In genomic region chr5:123094227-123094918, GRCh38 we compare ENCODE assay signal across 18 cellular contexts. TPM values are rescaled to one million over a fixed set of nuclear protein-coding genes. Genes with fewer than 3 reads are reported as not detected.
A peak's percentile ranks its signal among the peaks of the same experiment; 100 is the strongest.
DNase-seq lines count a peak whose midpoint lies in the region; ATAC-seq and TF ChIP-seq lines count a peak whose summit lies in the region.
"Had no signal": no experiment of that assay in that cellular context is flagged by ENCODE, and none has a peak within 500 bp of the region (broad histone marks: within the 10 kb centered on the region; RNA-seq: fewer than 3 reads in every experiment).

No MANE protein-coding gene starts in this region.

- DNase-seq in GM13977 (ENCODE audit: low spot score) (peak; percentile 21), retina (peak; percentile 69), foreskin keratinocyte (no peak), mucosa of descending colon (no peak), 8988T (no peak)
- DNase-seq in activated T-helper 1 cell treated with anti-CD3 and anti-CD28 coated beads, Interleukin-12 subunit alpha, Interleukin-12 subunit beta, Interleukin-2, Interleukin-4 antibody, amounts not matched to agents 30 ng/mL and 10 ng/mL and 1 ng/mL, durations not matched to agents 14 hours and 24 hours and 36 hours (ENCODE audit: low spot score): no peak
- DNase-seq: activated CD8-positive, alpha-beta memory T cell treated with anti-CD3 and anti-CD28 coated beads for 24 hours; activated gamma-delta T cell; AML-193; effector CD8-positive, alpha-beta T cell; KG1; NCI-H2227 treated with DMSO at 0.1 percent for 48 hours; SJCRH30; stimulated activated naive CD4-positive, alpha-beta T cell treated with Interleukin-2 at 50 U/mL for 16 hours had no signal

- no peak for TF ChIP-seq CTCF in GM13977 (IDR thresholded peaks at IDR 0.05; ENCODE audit: extremely low read depth, insufficient read depth, missing control alignments)
- no peak for TF ChIP-seq CTCF in foreskin keratinocyte (conservative IDR thresholded peaks at IDR 0.05)
- TF ChIP-seq CTCF in mucosa of descending colon (IDR thresholded peaks at IDR 0.05): no peak

- no peaks in the 10 kb centered on the region for H3K9me3 Mint-ChIP-seq in activated T-helper 1 cell treated with anti-CD3 and anti-CD28 coated beads, Interleukin-12 subunit alpha, Interleukin-12 subunit beta, Interleukin-2, Interleukin-4 antibody, amounts not matched to agents 30 ng/mL and 10 ng/mL and 1 ng/mL, durations not matched to agents 14 hours and 24 hours and 36 hours

- H3K9me3 ChIP-seq in iPS-18c (ENCODE audit: control insufficient read depth, insufficient read depth, low read length): no peaks in the 10 kb centered on the region
- H3K9me3 ChIP-seq in mucosa of descending colon: no peaks in the 10 kb centered on the region
- H3K9me3 ChIP-seq: breast epithelium, SJCRH30 had no signal

- H3K27me3 ChIP-seq in foreskin keratinocyte: peaks cover 98% of the 10 kb centered on the region

- peaks cover 3% of the 10 kb centered on the region for H3K36me3 Mint-ChIP-seq in activated T-helper 1 cell treated with anti-CD3 and anti-CD28 coated beads, Interleukin-12 subunit alpha, Interleukin-12 subunit beta, Interleukin-2, Interleukin-4 antibody, amounts not matched to agents 30 ng/mL and 10 ng/mL and 1 ng/mL, durations not matched to agents 14 hours and 24 hours and 36 hours (ENCODE audit: low read depth)

- no peak overlapping the region for H3K27ac ChIP-seq in foreskin keratinocyte
- H3K27ac ChIP-seq: breast epithelium, SJCRH30 had no signal

- peak overlapping the region; percentile 23 for H3K27ac Mint-ChIP-seq in activated T-helper 1 cell treated with anti-CD3 and anti-CD28 coated beads, Interleukin-12 subunit alpha, Interleukin-12 subunit beta, Interleukin-2, Interleukin-4 antibody, amounts not matched to agents 30 ng/mL and 10 ng/mL and 1 ng/mL, durations not matched to agents 14 hours and 24 hours and 36 hours

- H3K4me1 ChIP-seq in foreskin keratinocyte (no peaks in the 10 kb centered on the region), mucosa of descending colon (ENCODE audit: low read depth) (peaks cover 9% of the 10 kb centered on the region)

- intact Hi-C loops in activated T-helper 1 cell treated with anti-CD3 and anti-CD28 coated beads, Interleukin-12 subunit alpha, Interleukin-12 subunit beta, Interleukin-2, Interleukin-4 antibody, amounts not matched to agents 30 ng/mL and 10 ng/mL and 1 ng/mL, durations not matched to agents 14 hours and 24 hours and 36 hours (cut with micrococcal nuclease): loop anchor here (5.0 to 10.0 kb wide), 2 partner anchors 518 to 780 kb away; partner anchors contain the start of gene SNCAIP
- intact Hi-C loops in mucosa of descending colon (cut with DNase I, micrococcal nuclease): no loop called here

- H3K4me3 ChIP-seq in iPS-18c (ENCODE audit: insufficient read depth, low read depth, low read length): peak overlapping the region; percentile 47; the same call in 1 of the 2 replicates
- H3K4me3 ChIP-seq in mucosa of descending colon: no peak overlapping the region
- H3K4me3 ChIP-seq: breast epithelium, SJCRH30 had no signal

- no peak overlapping the region for H3K4me3 Mint-ChIP-seq in activated T-helper 1 cell treated with anti-CD3 and anti-CD28 coated beads, Interleukin-12 subunit alpha, Interleukin-12 subunit beta, Interleukin-2, Interleukin-4 antibody, amounts not matched to agents 30 ng/mL and 10 ng/mL and 1 ng/mL, durations not matched to agents 14 hours and 24 hours and 36 hours

- in situ Hi-C loops in GM13977 (cut with MboI; ENCODE audit: low pct_unique_long_range_greater_than_20kb, low sequenced_read_pairs, unreplicated experiment): no loop called here

- ATAC-seq in HG03139 (IDR thresholded peaks at IDR 0.05; ENCODE audit: unreplicated experiment) (no peak), foreskin keratinocyte (no peak), mucosa of descending colon (no peak)
- ATAC-seq: sciatic nerve had no signal

- H3K36me3 ChIP-seq in mucosa of descending colon (ENCODE audit: low read depth): no peaks in the 10 kb centered on the region
- H3K36me3 ChIP-seq: breast epithelium, SJCRH30 had no signal

- peaks cover 15% of the 10 kb centered on the region for H3K4me1 Mint-ChIP-seq in activated T-helper 1 cell treated with anti-CD3 and anti-CD28 coated beads, Interleukin-12 subunit alpha, Interleukin-12 subunit beta, Interleukin-2, Interleukin-4 antibody, amounts not matched to agents 30 ng/mL and 10 ng/mL and 1 ng/mL, durations not matched to agents 14 hours and 24 hours and 36 hours (ENCODE audit: low read depth)

- H3K27me3 Mint-ChIP-seq in activated T-helper 1 cell treated with anti-CD3 and anti-CD28 coated beads, Interleukin-12 subunit alpha, Interleukin-12 subunit beta, Interleukin-2, Interleukin-4 antibody, amounts not matched to agents 30 ng/mL and 10 ng/mL and 1 ng/mL, durations not matched to agents 14 hours and 24 hours and 36 hours (ENCODE audit: insufficient read depth): peaks cover 72% of the 10 kb centered on the region

RNA-seq across cellular contexts. Expression of gene PRDM6, which starts 5.3 kb away (rescaled TPM):
- total RNA-seq in activated T-helper 1 cell treated with anti-CD3 and anti-CD28 coated beads, Interleukin-12 subunit alpha, Interleukin-12 subunit beta, Interleukin-2, Interleukin-4 antibody, amounts not matched to agents 30 ng/mL and 10 ng/mL and 1 ng/mL, durations not matched to agents 14 hours and 24 hours and 36 hours: not detected in 2 replicates
- total RNA-seq in foreskin keratinocyte (0.07 TPM in 2 replicates), mucosa of descending colon (10 to 100 TPM in 1 of 3 donors, 1 to 10 TPM in 2; 2.1 to 21.1 (median 2.2) TPM)
- polyA plus RNA-seq in foreskin keratinocyte: 0.01 TPM in 2 replicates

RNA-seq across cellular contexts. Expression of gene PPIC, which starts 57.8 kb away (rescaled TPM):
- not detected in 2 replicates for total RNA-seq in activated T-helper 1 cell treated with anti-CD3 and anti-CD28 coated beads, Interleukin-12 subunit alpha, Interleukin-12 subunit beta, Interleukin-2, Interleukin-4 antibody, amounts not matched to agents 30 ng/mL and 10 ng/mL and 1 ng/mL, durations not matched to agents 14 hours and 24 hours and 36 hours
- total RNA-seq in foreskin keratinocyte (25.9 and 29.0 TPM in 2 replicates), mucosa of descending colon (10 to 100 TPM; 49.7 to 68.8 (median 50.8) TPM)
- 28.2 and 30.0 TPM in 2 replicates for polyA plus RNA-seq in foreskin keratinocyte

Comparison
In these comparisons a context has a peak if more than half of its experiments do, and no peak if none do; other contexts are left out.
1. DNase-seq: peak in GM13977 (single experiment) and retina (single experiment); none in activated T-helper 1 cell treated with anti-CD3 and anti-CD28 coated beads, Interleukin-12 subunit alpha, Interleukin-12 subunit beta, Interleukin-2, Interleukin-4 antibody, amounts not matched to agents 30 ng/mL and 10 ng/mL and 1 ng/mL, durations not matched to agents 14 hours and 24 hours and 36 hours (single experiment), foreskin keratinocyte (0 of 2), mucosa of descending colon (0 of 3) and 8988T (single experiment).
2. RNA of gene PPIC, which starts 57.8 kb away (total RNA-seq): 49.7 to 68.8 TPM in mucosa of descending colon and 25.9 to 29.0 TPM in foreskin keratinocyte; not detected in activated T-helper 1 cell treated with anti-CD3 and anti-CD28 coated beads, Interleukin-12 subunit alpha, Interleukin-12 subunit beta, Interleukin-2, Interleukin-4 antibody, amounts not matched to agents 30 ng/mL and 10 ng/mL and 1 ng/mL, durations not matched to agents 14 hours and 24 hours and 36 hours; every median in the first group is over 10 times any median in the second.